ENCODE assay signal across 1 cellular context in genomic region chr3:9387322-9387655, GRCh38.
TF ChIP-seq lines count a peak whose summit lies in the region.

No MANE protein-coding gene starts in this region.

TF ChIP-seq in H1, 55 proteins besides CTCF, POLR2A, EP300 and RAD21:
- no peak for TF ChIP-seq TAF7 (optimal IDR thresholded peaks at IDR 0.05; ENCODE audit: borderline replicate concordance, low read depth, low read length)
- TF ChIP-seq TCF12 (IDR thresholded peaks at IDR 0.05; ENCODE audit: low read depth, low read length) = no peak
- no peak for TF ChIP-seq EZH2 (IDR thresholded peaks at IDR 0.05; ENCODE audit: low read depth, low read length, severe bottlenecking)
- 0 out of 2 replicates have a peak, but pooled peaks have one; percentile 21 for TF ChIP-seq POLR2AphosphoS5 (IDR thresholded peaks at IDR 0.05; ENCODE audit: low read depth, low read length)
- no peak for TF ChIP-seq E2F6 (IDR thresholded peaks at IDR 0.05)
